25 cellular contexts compared by ENCODE assay signal in genomic region chr18:50330176-50330575, GRCh38. TPM values are rescaled to one million over a fixed set of nuclear protein-coding genes. Genes with fewer than 3 reads are reported as not detected.
"Had no signal": no experiment of that assay in that cellular context is flagged by ENCODE, and none has a peak within 500 bp of the region (broad histone marks: within the 10 kb centered on the region; RNA-seq: fewer than 3 reads in every experiment).

No MANE protein-coding gene starts in this region.

- H3K4me3 ChIP-seq: neural progenitor cell, ovary, psoas muscle, right lobe of liver, sigmoid colon, stomach, thoracic aorta, thyroid gland, tibial nerve, upper lobe of left lung, vagina had no signal

- H3K9me3 ChIP-seq: ovary, psoas muscle, right lobe of liver, sigmoid colon, stomach, thoracic aorta, thyroid gland, tibial nerve, vagina had no signal

- H3K36me3 ChIP-seq: neural progenitor cell, ovary, right lobe of liver, sigmoid colon, stomach, thoracic aorta, thyroid gland, tibial nerve, upper lobe of left lung, vagina had no signal

- H3K27ac ChIP-seq: neural progenitor cell, ovary, parathyroid adenoma, psoas muscle, right lobe of liver, sigmoid colon, stomach, thoracic aorta, thyroid gland, tibial nerve, upper lobe of left lung, vagina had no signal

- H2AFZ ChIP-seq: neural progenitor cell, parathyroid adenoma had no signal

- FAIRE-seq: small intestine, urothelium cell line had no signal

- H3K9ac ChIP-seq: neural progenitor cell, parathyroid adenoma had no signal

- DNase-seq: occipital lobe; ovary; posterior cingulate gyrus; psoas muscle; right cardiac atrium; right lobe of liver; sigmoid colon; small intestine; stimulated activated CD4-positive, alpha-beta T cell treated with anti-CD3 and anti-CD28 coated beads, Interleukin-15, amount 100 ng/mL, for 24 hours; stimulated activated CD4-positive, alpha-beta T cell treated with anti-CD3 and anti-CD28 coated beads, Interleukin-2, amount 100 ng/mL, for 24 hours; stimulated activated CD4-positive, alpha-beta T cell treated with anti-CD3 and anti-CD28 coated beads, Interleukin-2, amount 100 ng/mL, for 48 hours; stimulated activated CD4-positive, alpha-beta T cell treated with anti-CD3 and anti-CD28 coated beads, Interleukin-4, amount 100 ng/mL, for 24 hours; stimulated activated naive B cell treated with anti-CD40 and anti-IgM and Interleukin-4, amounts not matched to agents 10 μg/mL and 1 μg/mL and 100 μg/mL, for 72 hours; stimulated activated naive CD4-positive, alpha-beta T cell treated with Interleukin-2 at 50 U/mL for 16 hours; stomach; thyroid gland; trophoblast cell; upper lobe of left lung had no signal

- H3K27me3 ChIP-seq: neural progenitor cell, ovary, right lobe of liver, sigmoid colon, stomach, thyroid gland, tibial nerve, upper lobe of left lung, vagina had no signal

- ATAC-seq: psoas muscle; right cardiac atrium; right lobe of liver; stimulated activated effector memory CD8-positive, alpha-beta T cell treated with anti-CD3 and anti-CD28 coated beads, Interleukin-12 subunit alpha, Interleukin-12 subunit beta, amount 100 ng/mL, for 72 hours; stimulated activated naive B cell treated with anti-CD40 and anti-IgM and Interleukin-4, amounts not matched to agents 10 μg/mL and 1 μg/mL and 100 μg/mL, for 72 hours had no signal

- H3K4me2 ChIP-seq: neural progenitor cell had no signal

- H3K4me1 ChIP-seq: psoas muscle, right lobe of liver, sigmoid colon, tibial nerve, upper lobe of left lung, vagina had no signal

- H3K79me2 ChIP-seq: parathyroid adenoma had no signal

RNA-seq across cellular contexts. Expression of gene SKA1, which starts 44.7 kb away (rescaled TPM):
- total RNA-seq: thoracic aorta, tibial nerve had no signal
